1 cellular context compared by ENCODE assay signal in the genomic region with DNA sequence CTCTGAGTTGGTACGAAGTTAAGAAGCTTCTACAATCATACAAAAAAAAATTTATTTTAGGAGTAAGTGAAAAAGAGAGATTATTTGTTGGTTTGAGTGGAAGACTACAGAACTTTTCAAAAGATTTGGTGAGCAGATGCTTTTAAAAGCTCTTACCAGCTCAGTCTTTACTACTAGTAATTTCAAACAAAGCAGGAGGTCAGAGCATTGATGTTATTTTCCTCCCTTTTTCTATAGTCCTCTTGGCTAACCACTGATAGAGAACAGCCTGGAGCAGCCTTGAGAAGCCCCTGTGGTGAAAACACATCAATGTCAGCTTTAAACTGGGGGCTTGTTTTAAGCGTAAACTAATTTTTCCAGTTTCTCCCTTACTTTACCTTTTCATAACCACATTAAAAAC.
TF ChIP-seq lines count a peak whose summit lies in the region.

No MANE protein-coding gene starts in this region.

TF ChIP-seq in SK-N-SH, 30 proteins besides CTCF, POLR2A, EP300 and RAD21:
- TF ChIP-seq JUND (IDR thresholded peaks at IDR 0.05) (no peak), SIN3A (IDR thresholded peaks at IDR 0.05; ENCODE audit: borderline replicate concordance, low read depth, low read length) (no peak), ZBTB33 (IDR thresholded peaks at IDR 0.05; ENCODE audit: borderline replicate concordance, low read depth) (no peak), MXI1 (IDR thresholded peaks at IDR 0.05; ENCODE audit: low read depth, low read length) (no peak), RCOR1 (IDR thresholded peaks at IDR 0.05; ENCODE audit: low read length) (no peak), YY1 (IDR thresholded peaks at IDR 0.05; ENCODE audit: low read depth) (no peak), CHD2 (IDR thresholded peaks at IDR 0.05; ENCODE audit: low read length, partially characterized antibody) (no peak), TAF1 (IDR thresholded peaks at IDR 0.05; ENCODE audit: borderline replicate concordance, low read depth, low read length) (no peak), RFX5 (IDR thresholded peaks at IDR 0.05; ENCODE audit: low read length) (no peak), SMC3 (IDR thresholded peaks at IDR 0.05; ENCODE audit: low read depth, low read length) (no peak), RXRA (IDR thresholded peaks at IDR 0.05; ENCODE audit: borderline replicate concordance, low read depth) (no peak), TCF12 (IDR thresholded peaks at IDR 0.05) (no peak), EZH2phosphoT487 (IDR thresholded peaks at IDR 0.05; ENCODE audit: borderline replicate concordance, low read depth) (no peak), TEAD4 (IDR thresholded peaks at IDR 0.05; ENCODE audit: borderline replicate concordance, insufficient read depth) (no peak), REST (IDR thresholded peaks at IDR 0.05; ENCODE audit: low read depth, low read length) (no peak), NRF1 (IDR thresholded peaks at IDR 0.05; ENCODE audit: low read depth, low read length) (no peak), GATA2 (CRISPR knock-in tag; IDR thresholded peaks at IDR 0.05) (no peak), USF2 (IDR thresholded peaks at IDR 0.05; ENCODE audit: borderline replicate concordance, low read depth, low read length) (no peak)
- TF ChIP-seq, protein P1, sequence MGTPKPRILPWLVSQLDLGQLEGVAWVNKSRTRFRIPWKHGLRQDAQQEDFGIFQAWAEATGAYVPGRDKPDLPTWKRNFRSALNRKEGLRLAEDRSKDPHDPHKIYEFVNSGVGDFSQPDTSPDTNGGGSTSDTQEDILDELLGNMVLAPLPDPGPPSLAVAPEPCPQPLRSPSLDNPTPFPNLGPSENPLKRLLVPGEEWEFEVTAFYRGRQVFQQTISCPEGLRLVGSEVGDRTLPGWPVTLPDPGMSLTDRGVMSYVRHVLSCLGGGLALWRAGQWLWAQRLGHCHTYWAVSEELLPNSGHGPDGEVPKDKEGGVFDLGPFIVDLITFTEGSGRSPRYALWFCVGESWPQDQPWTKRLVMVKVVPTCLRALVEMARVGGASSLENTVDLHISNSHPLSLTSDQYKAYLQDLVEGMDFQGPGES (IDR thresholded peaks at IDR 0.05; ENCODE audit: low read depth, low read length) = no peak
